38 cellular contexts compared by ENCODE assay signal in genomic region chr16:80559369-80559768, GRCh38. TPM values are rescaled to one million over a fixed set of nuclear protein-coding genes. Genes with fewer than 3 reads are reported as not detected.
"Had no signal": no experiment of that assay in that cellular context is flagged by ENCODE, and none has a peak within 500 bp of the region (broad histone marks: within the 10 kb centered on the region; RNA-seq: fewer than 3 reads in every experiment).

No MANE protein-coding gene starts in this region.

- H3K9me3 ChIP-seq: MG63 had no signal

- H3K4me3 ChIP-seq: MG63 had no signal

- DNase-seq: Karpas-422, Kasumi-1, MG63, MM.1S, MV-4-11, NCI-H1048, NCI-H1092, NCI-H1092 treated with DMSO at 0.1 percent for 48 hours, NCI-H1105, NCI-H1105 treated with DMSO at 0.1 percent for 48 hours, NCI-H1417 treated with DMSO at 0.1 percent for 48 hours, NCI-H1436, NCI-H1436 treated with DMSO at 0.1 percent for 48 hours, NCI-H146, NCI-H1694, NCI-H1694 treated with DMSO at 0.1 percent for 48 hours, NCI-H187, NCI-H187 treated with DMSO at 0.1 percent for 48 hours, NCI-H1930, NCI-H2029, NCI-H2029 treated with DMSO at 0.1 percent for 48 hours, NCI-H2081, NCI-H2081 treated with DMSO at 0.1 percent for 48 hours, NCI-H2107, NCI-H2171, NCI-H2171 treated with DMSO at 0.1 percent for 48 hours, NCI-H2227 treated with DMSO at 0.1 percent for 48 hours, NCI-H226, NCI-H345, NCI-H446, NCI-H446 treated with DMSO at 0.1 percent for 48 hours, NCI-H510A, NCI-H510A treated with DMSO at 0.1 percent for 48 hours, NCI-H524 had no signal

- H3K27me3 ChIP-seq: MG63 had no signal

- H3K36me3 ChIP-seq: MG63 had no signal

RNA-seq across cellular contexts. Expression of gene DYNLRB2, which starts 18.6 kb away (rescaled TPM):
- total RNA-seq: LHCN-M2, M059J, MCF 10A, NCI-H460 had no signal
